Comparison of ENCODE assay signal across 28 cellular contexts in the genomic region with DNA sequence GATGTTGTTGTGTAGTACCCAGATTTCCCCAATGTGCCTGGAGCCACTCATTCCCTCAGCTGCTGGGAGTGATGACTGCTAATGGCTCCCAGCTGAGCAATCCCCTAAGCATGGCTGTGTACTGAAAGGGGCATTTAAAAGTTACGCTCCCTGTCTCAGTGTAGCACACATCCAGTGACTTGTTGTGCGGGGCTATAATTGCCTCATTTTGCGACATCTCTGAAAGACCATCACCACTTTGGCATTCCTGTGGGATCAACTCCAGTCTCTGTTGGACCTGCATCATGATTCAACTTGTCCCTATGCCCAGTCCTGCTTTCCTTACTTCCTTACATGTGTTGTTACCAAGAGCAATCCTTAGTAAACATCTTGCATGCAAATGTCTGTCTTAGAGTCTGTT.
DNase-seq lines count a peak whose midpoint lies in the region; ATAC-seq and TF ChIP-seq lines count a peak whose summit lies in the region.
"Had no signal": no experiment of that assay in that cellular context is flagged by ENCODE, and none has a peak within 500 bp of the region (broad histone marks: within the 10 kb centered on the region; RNA-seq: fewer than 3 reads in every experiment).

No MANE protein-coding gene starts in this region.

- CTCF ChIA-PET in CD8-positive, alpha-beta T cell (lab: Charles Lee), result no interaction called here

- no peaks in the 10 kb centered on the region for H3K36me3 ChIP-seq in psoas muscle (ENCODE audit: insufficient read depth in 1 of 2, low read depth in 1 of 2)
- H3K36me3 ChIP-seq in CD8-positive, alpha-beta T cell (ENCODE audit: insufficient read depth, low read length), result no peaks in the 10 kb centered on the region
- H3K36me3 ChIP-seq: heart left ventricle, lower lobe of right lung, pancreas, SJSA1, upper lobe of left lung had no signal

- in situ Hi-C loops in astrocyte of the spinal cord (cut with HindIII; ENCODE audit: low sequenced_read_pairs), result no loop called here

- no peak overlapping the region for H3K4me3 ChIP-seq in astrocyte of the spinal cord (ENCODE audit: low read depth, low read length)
- no peak overlapping the region for H3K4me3 ChIP-seq in fibroblast of the aortic adventitia (ENCODE audit: low read depth, low read length)
- no peak overlapping the region for H3K4me3 ChIP-seq in skeletal muscle cell (ENCODE audit: low read depth, low read length)
- H3K4me3 ChIP-seq in psoas muscle, result no peak overlapping the region
- H3K4me3 ChIP-seq in CD8-positive, alpha-beta T cell (ENCODE audit: low read depth, low read length), result no peak overlapping the region
- H3K4me3 ChIP-seq: heart left ventricle, K562, lower lobe of right lung, pancreas, SJSA1, upper lobe of left lung had no signal

- DNase-seq in GM04503 (ENCODE audit: low read depth) (peak; percentile 8), astrocyte of the spinal cord (ENCODE audit: low read depth, low spot score) (peak; percentile 9), fibroblast of the aortic adventitia (ENCODE audit: low read depth) (peak; percentile 46), skeletal muscle cell (ENCODE audit: low read depth) (peak; percentile 43), psoas muscle (no peak)
- DNase-seq in CD8-positive, alpha-beta T cell, result no peak
- DNase-seq: activated CD4-positive, alpha-beta T cell treated with anti-CD3 and anti-CD28 coated beads, Interleukin-2, amount 50 U/mL, for 48 hours; activated naive CD4-positive, alpha-beta T cell treated with anti-CD3 and anti-CD28 coated beads, Interleukin-2, amount 50 U/mL, for 16 hours; amniotic stem cell; CD4-positive, CD25-positive, alpha-beta regulatory T cell; heart left ventricle; kidney glomerular epithelial cell; lower lobe of right lung; NCI-H1417; NCI-H2081 treated with DMSO at 0.1 percent for 48 hours; NCI-H82; nephron progenitor cell; pancreas; right cardiac atrium; stimulated activated CD4-positive, alpha-beta T cell treated with anti-CD3 and anti-CD28 coated beads, Interleukin-4, amount 100 ng/mL, for 24 hours; T-helper 1 cell; upper lobe of left lung had no signal

- H3K27ac Mint-ChIP-seq in CD8-positive, alpha-beta T cell, result no peak overlapping the region
- H3K27ac Mint-ChIP-seq: CD4-positive, CD25-positive, alpha-beta regulatory T cell; dendritic cell treated with granulocyte-macrophage colony-stimulating factor and Interleukin-4, amounts not matched to agents 40 ng/mL and 50 ng/mL, for 4 days; nephron progenitor cell; stimulated activated memory B cell treated with anti-CD40 and anti-IgM and Interleukin-4, amounts not matched to agents 10 μg/mL and 1 μg/mL and 100 μg/mL, for 72 hours had no signal

- H3K4me1 Mint-ChIP-seq in CD8-positive, alpha-beta T cell (ENCODE audit: low read depth), result no peaks in the 10 kb centered on the region
- H3K4me1 Mint-ChIP-seq: CD4-positive, CD25-positive, alpha-beta regulatory T cell; stimulated activated memory B cell treated with anti-CD40 and anti-IgM and Interleukin-4, amounts not matched to agents 10 μg/mL and 1 μg/mL and 100 μg/mL, for 72 hours had no signal

- peaks cover 20% of the 10 kb centered on the region for H3K4me1 ChIP-seq in psoas muscle
- H3K4me1 ChIP-seq in CD8-positive, alpha-beta T cell (ENCODE audit: insufficient read depth, low read length), result no peaks in the 10 kb centered on the region
- H3K4me1 ChIP-seq: SJSA1 had no signal

- no peak overlapping the region for H3K27ac ChIP-seq in psoas muscle
- no peak overlapping the region for H3K27ac ChIP-seq in CD8-positive, alpha-beta T cell (ENCODE audit: low read depth, low read length)
- H3K27ac ChIP-seq: heart left ventricle, lower lobe of right lung, pancreas, SJSA1, upper lobe of left lung had no signal

- POLR2A ChIA-PET in CD8-positive, alpha-beta T cell (lab: Charles Lee), result no interaction called here

- no peaks in the 10 kb centered on the region for H3K27me3 ChIP-seq in psoas muscle (ENCODE audit: insufficient read depth in 3 of 3, low read length in 2 of 3)
- H3K27me3 ChIP-seq in CD8-positive, alpha-beta T cell (ENCODE audit: insufficient read depth, low read length), result no peaks in the 10 kb centered on the region
- H3K27me3 ChIP-seq: heart left ventricle, pancreas, SJSA1, upper lobe of left lung had no signal

- intact Hi-C loops in psoas muscle (cut with DNase I), result no loop called here
- intact Hi-C loops in CD8-positive, alpha-beta T cell (cut with DNase I, micrococcal nuclease), result no loop called here

- no peak for ATAC-seq in psoas muscle
- no peak for ATAC-seq in CD8-positive, alpha-beta T cell
- no peak for ATAC-seq in GM21529 (IDR thresholded peaks at IDR 0.05; ENCODE audit: unreplicated experiment)
- ATAC-seq: HCT116; heart left ventricle; K562; lower lobe of right lung; pancreas; right cardiac atrium; stimulated activated memory B cell treated with anti-CD40 and anti-IgM and Interleukin-4, amounts not matched to agents 10 μg/mL and 1 μg/mL and 100 μg/mL, for 72 hours had no signal

- peaks cover 9% of the 10 kb centered on the region for H3K9me3 Mint-ChIP-seq in CD8-positive, alpha-beta T cell

- H3K36me3 Mint-ChIP-seq in CD8-positive, alpha-beta T cell, result no peaks in the 10 kb centered on the region
- H3K36me3 Mint-ChIP-seq: CD4-positive, CD25-positive, alpha-beta regulatory T cell; stimulated activated memory B cell treated with anti-CD40 and anti-IgM and Interleukin-4, amounts not matched to agents 10 μg/mL and 1 μg/mL and 100 μg/mL, for 72 hours had no signal

- 87 to 99% (median 92%) methylated on average over 3 of the region's 3 CpGs for WGBS in psoas muscle, 3 donors

- no peak overlapping the region for H3K4me3 Mint-ChIP-seq in CD8-positive, alpha-beta T cell
- H3K4me3 Mint-ChIP-seq: CD4-positive, CD25-positive, alpha-beta regulatory T cell; dendritic cell treated with granulocyte-macrophage colony-stimulating factor and Interleukin-4, amounts not matched to agents 40 ng/mL and 50 ng/mL, for 4 days; nephron progenitor cell; stimulated activated memory B cell treated with anti-CD40 and anti-IgM and Interleukin-4, amounts not matched to agents 10 μg/mL and 1 μg/mL and 100 μg/mL, for 72 hours had no signal

- H3K9me3 ChIP-seq in psoas muscle, result peaks cover 4% of the 10 kb centered on the region
- H3K9me3 ChIP-seq in CD8-positive, alpha-beta T cell (ENCODE audit: low read length), result no peaks in the 10 kb centered on the region
- H3K9me3 ChIP-seq: lower lobe of right lung, pancreas, SJSA1 had no signal

- H3K27me3 Mint-ChIP-seq in CD8-positive, alpha-beta T cell (ENCODE audit: low read depth), result no peaks in the 10 kb centered on the region
- H3K27me3 Mint-ChIP-seq: CD4-positive, CD25-positive, alpha-beta regulatory T cell; dendritic cell treated with granulocyte-macrophage colony-stimulating factor and Interleukin-4, amounts not matched to agents 40 ng/mL and 50 ng/mL, for 4 days; stimulated activated memory B cell treated with anti-CD40 and anti-IgM and Interleukin-4, amounts not matched to agents 10 μg/mL and 1 μg/mL and 100 μg/mL, for 72 hours had no signal

- TF ChIP-seq CTCF in astrocyte of the spinal cord (IDR thresholded peaks at IDR 0.05; ENCODE audit: low read depth, low read length) (no peak), fibroblast of the aortic adventitia (IDR thresholded peaks at IDR 0.05; ENCODE audit: insufficient read depth, low read length) (no peak), psoas muscle (IDR thresholded peaks at IDR 0.05) (no peak)
- no peak for TF ChIP-seq CTCF in CD8-positive, alpha-beta T cell (IDR thresholded peaks at IDR 0.05)

Comparison
In these comparisons a context has a peak if more than half of its experiments do, and no peak if none do; other contexts are left out.
1. DNase-seq: peak in GM04503 (single experiment), astrocyte of the spinal cord (single experiment), fibroblast of the aortic adventitia (single experiment) and skeletal muscle cell (single experiment); none in psoas muscle (0 of 2) and CD8-positive, alpha-beta T cell (0 of 7).